In the genomic region with DNA sequence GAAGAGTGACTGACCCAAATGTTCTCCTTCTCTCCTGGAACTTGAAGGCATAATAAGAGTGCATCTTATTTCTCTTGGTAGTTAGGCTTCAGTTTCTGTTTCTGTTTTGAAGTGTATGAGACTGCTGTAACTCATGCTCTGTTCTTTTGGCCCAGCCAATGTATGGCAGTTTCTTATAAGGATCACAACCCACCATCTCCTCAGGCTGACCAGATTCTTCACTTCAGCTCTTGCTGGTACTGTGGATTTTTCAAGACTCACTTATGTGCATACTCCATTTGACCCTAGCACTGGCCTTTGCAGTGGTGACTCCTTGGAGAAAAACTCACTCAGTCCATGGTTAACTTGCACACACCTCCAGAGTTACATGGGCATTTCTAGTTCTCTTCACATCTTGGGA, we compare ENCODE assay signal across 8 cellular contexts. TPM values are rescaled to one million over a fixed set of nuclear protein-coding genes. Genes with fewer than 3 reads are reported as not detected.
DNase-seq lines count a peak whose midpoint lies in the region; ATAC-seq and TF ChIP-seq lines count a peak whose summit lies in the region.

No MANE protein-coding gene starts in this region.

- peaks cover 1% of the 10 kb centered on the region for H3K9me3 Mint-ChIP-seq in activated naive CD8-positive, alpha-beta T cell treated with anti-CD3 and anti-CD28 coated beads for 36 hours

- TF ChIP-seq POLR2A in lower leg skin (IDR thresholded peaks at IDR 0.05), result no peak

- no peak overlapping the region for H3K4me3 Mint-ChIP-seq in activated naive CD8-positive, alpha-beta T cell treated with anti-CD3 and anti-CD28 coated beads for 36 hours

- no peak for TF ChIP-seq CTCF in lower leg skin (IDR thresholded peaks at IDR 0.05)

- no peak for DNase-seq in activated naive CD8-positive, alpha-beta T cell treated with anti-CD3 and anti-CD28 coated beads for 36 hours
- DNase-seq in epidermal melanocyte (ENCODE audit: insufficient read length, low spot score) (no peak), lower leg skin (ENCODE audit: low spot score in 2 of 2) (no peak), HT-29 (ENCODE audit: low spot score) (no peak)
- DNase-seq in stimulated activated CD4-positive, alpha-beta T cell treated with anti-CD3 and anti-CD28 coated beads, Interleukin-15, amount 100 ng/mL, for 24 hours, result no peak

- intact Hi-C loops in lower leg skin (cut with DNase I; ENCODE audit: low total_unique reads), result no loop called here

- peaks cover 6% of the 10 kb centered on the region for H3K4me1 Mint-ChIP-seq in activated naive CD8-positive, alpha-beta T cell treated with anti-CD3 and anti-CD28 coated beads for 36 hours

- ATAC-seq in GM18499 (IDR thresholded peaks at IDR 0.05; ENCODE audit: insufficient read depth, unreplicated experiment), result peak; percentile 88
- peak; percentile 77 for ATAC-seq in GM21360 (IDR thresholded peaks at IDR 0.05; ENCODE audit: unreplicated experiment)
- ATAC-seq in HG03103 (IDR thresholded peaks at IDR 0.05; ENCODE audit: low read depth, unreplicated experiment), result peak; percentile 77

- H3K27me3 Mint-ChIP-seq in activated naive CD8-positive, alpha-beta T cell treated with anti-CD3 and anti-CD28 coated beads for 36 hours, result no peaks in the 10 kb centered on the region

- H3K27ac Mint-ChIP-seq in activated naive CD8-positive, alpha-beta T cell treated with anti-CD3 and anti-CD28 coated beads for 36 hours, result peak overlapping the region; percentile 63

- no peak overlapping the region for H3K4me3 ChIP-seq in lower leg skin (ENCODE audit: low read depth, poor library complexity, severe bottlenecking)

- H3K36me3 Mint-ChIP-seq in activated naive CD8-positive, alpha-beta T cell treated with anti-CD3 and anti-CD28 coated beads for 36 hours, result peaks cover 4% of the 10 kb centered on the region

RNA-seq across cellular contexts. Expression of a gene that starts 9.6 kb away (rescaled TPM):
- total RNA-seq in activated naive CD8-positive, alpha-beta T cell treated with anti-CD3 and anti-CD28 coated beads for 36 hours, result 10 to 100 TPM; 81.1 to 84.7 TPM
- 100 to 1,000 TPM in 2 of 4 donors, 10 to 100 TPM in 2; 57.1 to 117 (median 88.0) TPM for total RNA-seq in lower leg skin
- total RNA-seq in HT-29 (2014; rRNA removed; shearing (Covaris generic)), result 27.7 and 27.8 TPM in 2 replicates
